ENCODE assay signal across 1 cellular context in genomic region chr1:207077470-207078377, GRCh38.
TF ChIP-seq lines count a peak whose summit lies in the region.

No MANE protein-coding gene starts in this region.

TF ChIP-seq in A549, 52 proteins besides CTCF, POLR2A, EP300 and RAD21:
- TF ChIP-seq MAX (IDR thresholded peaks at IDR 0.05) = peak; percentile 53
- TF ChIP-seq CBX2 (IDR thresholded peaks at IDR 0.05; ENCODE audit: borderline replicate concordance, low read depth) = no peak
- peak; percentile 89 for TF ChIP-seq SMC3 (IDR thresholded peaks at IDR 0.05)
